ENCODE assay signal across 8 cellular contexts in the genomic region with DNA sequence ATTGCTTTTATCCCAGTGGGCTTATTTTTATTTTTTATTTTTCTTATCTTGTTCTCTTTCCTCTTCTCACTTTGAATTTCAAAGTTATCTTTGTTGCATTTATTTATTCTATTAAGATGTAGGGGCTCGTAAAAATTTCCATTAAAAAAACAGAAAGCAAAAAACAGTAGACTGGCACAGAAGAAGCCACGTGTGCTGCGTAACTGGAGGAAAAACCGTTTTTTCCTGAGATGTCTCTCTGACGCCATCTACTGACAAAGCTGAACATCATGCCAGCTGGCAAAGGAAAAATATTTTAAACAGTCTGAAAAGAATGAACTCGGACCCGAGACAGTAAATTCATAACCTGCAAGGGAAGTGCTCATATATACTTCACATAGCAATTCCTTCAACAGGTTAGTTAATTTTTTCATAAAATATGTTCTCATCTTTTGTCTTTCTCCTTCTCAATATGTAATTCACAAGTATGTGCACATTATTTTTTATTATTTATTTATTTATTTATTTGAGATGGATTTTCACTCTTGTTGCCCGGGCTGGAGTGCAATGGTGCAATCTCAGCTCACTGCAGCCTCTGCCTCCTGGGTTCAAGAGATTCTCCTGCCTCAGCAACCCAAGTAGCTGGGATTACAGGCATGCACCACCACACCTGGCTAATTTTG. TPM values are rescaled to one million over a fixed set of nuclear protein-coding genes. Genes with fewer than 3 reads are reported as not detected.
DNase-seq lines count a peak whose midpoint lies in the region; ATAC-seq and TF ChIP-seq lines count a peak whose summit lies in the region.

No MANE protein-coding gene starts in this region.

- no peaks in the 10 kb centered on the region for H3K36me3 ChIP-seq in WERI-Rb-1

- peaks cover 2 to 5% of the 10 kb centered on the region in 2 donors for H3K4me1 Mint-ChIP-seq in natural killer cell treated with Interleukin-12 subunit alpha and Interleukin-12 subunit beta and Interleukin-15 and Interleukin-18, amount 100 ng/mL, for 72 hours (ENCODE audit: low read depth in 2 of 2)

- DNase-seq in D341Med (ENCODE audit: low spot score) (peak; percentile 60), NCI-H2227 treated with DMSO at 0.1 percent for 48 hours (lab: John Stamatoyannopoulos, UW) (peak; percentile 57), WERI-Rb-1 (peak; percentile 11)
- DNase-seq in natural killer cell treated with Interleukin-12 subunit alpha and Interleukin-12 subunit beta and Interleukin-15 and Interleukin-18, amount 100 ng/mL, for 72 hours (ENCODE audit: low spot score): no peak
- DNase-seq in NK-92 treated with Interleukin-12 subunit alpha and Interleukin-12 subunit beta, amount 100 ng/mL, for 24 hours (lab: John Stamatoyannopoulos, UW): no peak

- H3K4me3 ChIP-seq in WERI-Rb-1 (ENCODE audit: low read depth, low read length): no peak overlapping the region

- H3K27me3 Mint-ChIP-seq in natural killer cell treated with Interleukin-12 subunit alpha and Interleukin-12 subunit beta and Interleukin-15 and Interleukin-18, amount 100 ng/mL, for 72 hours: peaks cover 8 to 9% of the 10 kb centered on the region in 2 donors

- peak overlapping the region in 1 of 2 donors; percentile 50 for H3K27ac Mint-ChIP-seq in natural killer cell treated with Interleukin-12 subunit alpha and Interleukin-12 subunit beta and Interleukin-15 and Interleukin-18, amount 100 ng/mL, for 72 hours

- peak; percentile 72 for TF ChIP-seq CTCF in WERI-Rb-1 (IDR thresholded peaks at IDR 0.05; ENCODE audit: low read depth, low read length)

- H3K9me3 ChIP-seq in WERI-Rb-1 (ENCODE audit: severe bottlenecking): no peaks in the 10 kb centered on the region

- no peak overlapping the region for H3K27ac ChIP-seq in WERI-Rb-1

- no peaks in the 10 kb centered on the region for H3K27me3 ChIP-seq in WERI-Rb-1 (ENCODE audit: insufficient read depth, low read depth, severe bottlenecking)

- H3K36me3 Mint-ChIP-seq in natural killer cell treated with Interleukin-12 subunit alpha and Interleukin-12 subunit beta and Interleukin-15 and Interleukin-18, amount 100 ng/mL, for 72 hours: no peaks in the 10 kb centered on the region

- ATAC-seq in GM19324 (IDR thresholded peaks at IDR 0.05; ENCODE audit: low FRiP score, unreplicated experiment) (peak; percentile 63), HG03280 (IDR thresholded peaks at IDR 0.05; ENCODE audit: unreplicated experiment) (peak; percentile 70), esophagus mucosa (peak; percentile 44)
- no peak for ATAC-seq in natural killer cell treated with Interleukin-12 subunit alpha and Interleukin-12 subunit beta and Interleukin-15 and Interleukin-18, amount 100 ng/mL, for 72 hours

- H3K9me3 Mint-ChIP-seq in natural killer cell treated with Interleukin-12 subunit alpha and Interleukin-12 subunit beta and Interleukin-15 and Interleukin-18, amount 100 ng/mL, for 72 hours: no peaks in the 10 kb centered on the region

- peak overlapping the region; percentile 40 for H3K4me3 Mint-ChIP-seq in natural killer cell treated with Interleukin-12 subunit alpha and Interleukin-12 subunit beta and Interleukin-15 and Interleukin-18, amount 100 ng/mL, for 72 hours

RNA-seq across cellular contexts. Expression of a gene that starts 10.5 kb away (rescaled TPM):
- total RNA-seq in esophagus mucosa: 40.1 TPM
- 10 to 100 TPM; 21.9 to 25.5 TPM for total RNA-seq in natural killer cell treated with Interleukin-12 subunit alpha and Interleukin-12 subunit beta and Interleukin-15 and Interleukin-18, amount 100 ng/mL, for 72 hours

RNA-seq across cellular contexts. Expression of a gene that starts 59.1 kb away (rescaled TPM):
- 14.9 TPM for total RNA-seq in esophagus mucosa
- not detected for total RNA-seq in natural killer cell treated with Interleukin-12 subunit alpha and Interleukin-12 subunit beta and Interleukin-15 and Interleukin-18, amount 100 ng/mL, for 72 hours

Comparison
In these comparisons a context has a peak if more than half of its experiments do, and no peak if none do; other contexts are left out.
1. DNase-seq: peak in D341Med (single experiment), NCI-H2227 treated with DMSO at 0.1 percent for 48 hours (single experiment) and WERI-Rb-1 (single experiment); none in natural killer cell treated with Interleukin-12 subunit alpha and Interleukin-12 subunit beta and Interleukin-15 and Interleukin-18, amount 100 ng/mL, for 72 hours (single experiment) and NK-92 treated with Interleukin-12 subunit alpha and Interleukin-12 subunit beta, amount 100 ng/mL, for 24 hours (single experiment).
2. ATAC-seq: peak in GM19324 (single experiment), HG03280 (single experiment) and esophagus mucosa (single experiment); none in natural killer cell treated with Interleukin-12 subunit alpha and Interleukin-12 subunit beta and Interleukin-15 and Interleukin-18, amount 100 ng/mL, for 72 hours (0 of 2).
3. RNA of a gene that starts 59.1 kb away (total RNA-seq): 14.9 TPM in esophagus mucosa (single experiment); not detected in natural killer cell treated with Interleukin-12 subunit alpha and Interleukin-12 subunit beta and Interleukin-15 and Interleukin-18, amount 100 ng/mL, for 72 hours; every median in the first group is over 10 times any median in the second.